ENCODE assay signal across 8 cellular contexts in the genomic region with DNA sequence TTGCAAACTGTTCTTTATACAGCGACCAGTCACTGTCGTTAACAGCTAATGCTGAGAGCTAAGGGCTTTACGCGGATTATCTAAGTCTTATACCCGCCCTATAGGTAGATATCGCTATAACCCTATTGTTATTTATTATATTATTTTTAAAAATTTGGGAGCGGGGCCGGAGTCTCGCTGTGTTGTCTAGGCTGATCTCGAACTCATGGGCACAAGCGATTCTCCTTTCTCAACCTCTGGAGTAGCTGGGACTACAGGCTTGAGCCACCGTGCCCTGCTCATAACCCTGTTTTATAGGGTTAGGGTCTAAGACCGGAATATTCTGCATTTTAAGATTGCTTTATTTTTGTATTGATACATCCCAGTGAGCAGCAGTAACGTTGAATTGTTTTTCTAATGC. TPM values are rescaled to one million over a fixed set of nuclear protein-coding genes. Genes with fewer than 3 reads are reported as not detected.
DNase-seq lines count a peak whose midpoint lies in the region; ATAC-seq, FAIRE-seq and TF ChIP-seq lines count a peak whose summit lies in the region.

No MANE protein-coding gene starts in this region.

- no peaks in the 10 kb centered on the region for H3K9me2 ChIP-seq in hepatocyte (replicated peaks; ENCODE audit: insufficient read depth)

- no peaks in the 10 kb centered on the region for H4K20me1 ChIP-seq in H9 (ENCODE audit: control insufficient read depth, insufficient read depth, insufficient read length)
- no peaks in the 10 kb centered on the region for H4K20me1 ChIP-seq in hepatocyte (ENCODE audit: insufficient read depth, poor library complexity, severe bottlenecking)

- no peak overlapping the region for H2BK15ac ChIP-seq in H9 (ENCODE audit: low read depth, low read length)

- no peak for ATAC-seq in HG02973 (IDR thresholded peaks at IDR 0.05; ENCODE audit: unreplicated experiment)
- ATAC-seq in HG03521 (IDR thresholded peaks at IDR 0.05; ENCODE audit: unreplicated experiment): no peak
- ATAC-seq in HG03095 (IDR thresholded peaks at IDR 0.05; ENCODE audit: unreplicated experiment): no peak
- no peak for ATAC-seq in HG03108 (IDR thresholded peaks at IDR 0.05; ENCODE audit: unreplicated experiment)

- H4K8ac ChIP-seq in H9 (replicated peaks; ENCODE audit: insufficient read length, low read depth, low read length): no peak overlapping the region

- peaks cover 6% of the 10 kb centered on the region; the same call in 1 of the 2 replicates for H3K79me2 ChIP-seq in H9 (ENCODE audit: insufficient read depth, low read length)
- H3K79me2 ChIP-seq in hepatocyte: peaks cover 67% of the 10 kb centered on the region

- no peaks in the 10 kb centered on the region for H3K27me3 ChIP-seq in H9 (ENCODE audit: insufficient read depth, low read length)
- H3K27me3 ChIP-seq in hepatocyte: no peaks in the 10 kb centered on the region
- H3K27me3 ChIP-seq in small intestine (ENCODE audit: control insufficient read depth in 2 of 2, insufficient read depth in 2 of 2, low read length in 2 of 2): no peaks in the 10 kb centered on the region

- H3K18ac ChIP-seq in H9 (ENCODE audit: insufficient read length, low read depth, low read length): no peak overlapping the region

- H3K4ac ChIP-seq in H9 (ENCODE audit: low read depth, low read length): no peak overlapping the region

- WGBS in H9 (ENCODE audit: extremely low coverage, insufficient read length, low lambda C conversion rate): no CpG with 5 or more reads among the region's 14 CpGs
- WGBS in hepatocyte (ENCODE audit: low lambda C conversion rate, missing lambda C conversion rate): 27% methylated on average over 14 of the region's 14 CpGs
- 4 to 14% (median 8%) methylated on average over 14 of the region's 14 CpGs for WGBS in small intestine, 3 donors

- H2BK12ac ChIP-seq in H9 (ENCODE audit: insufficient read length, low read depth, low read length): no peak overlapping the region

- no peak overlapping the region for H3K56ac ChIP-seq in H9 (ENCODE audit: insufficient read length, low read depth, low read length)

- peaks cover 21 to 42% (median 39%) of the 10 kb centered on the region in 3 experiments for H3K36me3 Mint-ChIP-seq in H9 (ENCODE audit: insufficient read depth in 1 of 3, low read depth in 3 of 3)

- H3K9me3 Mint-ChIP-seq in H9: peaks cover 16 to 22% of the 10 kb centered on the region in 2 experiments

- H3K23ac ChIP-seq in H9 (ENCODE audit: insufficient read length, low read depth, low read length): no peak overlapping the region

- no peaks in the 10 kb centered on the region for H3K9me3 ChIP-seq in H9 (ENCODE audit: control insufficient read depth, low read depth, low read length)
- peaks cover 11% of the 10 kb centered on the region for H3K9me3 ChIP-seq in hepatocyte (ENCODE audit: low read depth)
- no peaks in the 10 kb centered on the region for H3K9me3 ChIP-seq in small intestine (ENCODE audit: control insufficient read depth, low read depth)

- H2AFZ ChIP-seq in H9 (ENCODE audit: low read length) (no peak overlapping the region), hepatocyte (peak overlapping the region; percentile 86)

- peak overlapping the region; percentile 97 to 99 for H3K4me3 Mint-ChIP-seq in H9

- no peak for DNase-seq in H9
- no peak for DNase-seq in hepatocyte (ENCODE audit: low spot score)
- DNase-seq in small intestine: no peak

- H3K9ac ChIP-seq in H9 (ENCODE audit: extremely low read depth, insufficient read length, low read length): peak overlapping the region; percentile 98

- H4K5ac ChIP-seq in H9 (ENCODE audit: insufficient read length, low read depth, low read length): no peak overlapping the region

- FAIRE-seq in small intestine (lab: Jason Lieb, UNC): no peak

- no peak overlapping the region for H2BK5ac ChIP-seq in H9 (ENCODE audit: insufficient read length, low read length)

- peaks cover 3% of the 10 kb centered on the region for H3K79me1 ChIP-seq in H9 (ENCODE audit: insufficient read depth, low read depth, low read length, poor library complexity, severe bottlenecking)

- no peaks in the 10 kb centered on the region for H3K36me3 ChIP-seq in hepatocyte (replicated peaks; ENCODE audit: insufficient read depth, low read depth)
- H3K36me3 ChIP-seq in small intestine (ENCODE audit: control insufficient read depth in 2 of 2, insufficient read depth in 2 of 2, low read length in 2 of 2): no peaks in the 10 kb centered on the region

- H2AK5ac ChIP-seq in H9 (ENCODE audit: insufficient read length, low read length): no peak overlapping the region

- TF ChIP-seq CTCF in H9 (conservative IDR thresholded peaks at IDR 0.05): no peak
- no peak for TF ChIP-seq CTCF in WI38 (IDR thresholded peaks at IDR 0.05; ENCODE audit: low read depth, low read length)
- TF ChIP-seq CTCF in hepatocyte (IDR thresholded peaks at IDR 0.05; ENCODE audit: poor library complexity): no peak

- no peaks in the 10 kb centered on the region for H3K4me1 ChIP-seq in H9 (ENCODE audit: insufficient read depth, low read length)
- H3K4me1 ChIP-seq in hepatocyte (ENCODE audit: insufficient read depth): peaks cover 9% of the 10 kb centered on the region
- H3K4me1 ChIP-seq in small intestine (ENCODE audit: control insufficient read depth in 2 of 2, insufficient read depth in 1 of 2, low read depth in 1 of 2, low read length in 1 of 2): peaks cover 6 to 12% of the 10 kb centered on the region in 2 donors

- H3K23me2 ChIP-seq in H9 (ENCODE audit: insufficient read length, low read depth, low read length, poor library complexity, severe bottlenecking): peaks cover 13% of the 10 kb centered on the region

- H3T11ph ChIP-seq in H9 (ENCODE audit: low read length): no peak overlapping the region

- peaks cover 20% of the 10 kb centered on the region for H3K27me3 Mint-ChIP-seq in H9 (ENCODE audit: low read depth)

- peaks cover 12 to 16% of the 10 kb centered on the region in 2 experiments for H3K4me1 Mint-ChIP-seq in H9

- H3K4me2 ChIP-seq in H9 (ENCODE audit: insufficient read depth, insufficient read length, low read length): peak overlapping the region; percentile 77
- H3K4me2 ChIP-seq in hepatocyte: peak overlapping the region; percentile 97

- no peak overlapping the region for H2BK120ac ChIP-seq in H9 (ENCODE audit: low read depth, low read length, poor library complexity, severe bottlenecking)

- no peak overlapping the region for H4K91ac ChIP-seq in H9 (ENCODE audit: insufficient read length, low read depth, low read length)

- no peak overlapping the region for H2BK20ac ChIP-seq in H9 (ENCODE audit: low read depth, low read length, poor library complexity, severe bottlenecking)

- H3K27ac Mint-ChIP-seq in H9: peak overlapping the region; percentile 98 to 99 (median 99); a peak in 6 of 7 replicates

- peak overlapping the region; percentile 87; the same call in 1 of the 2 replicates for H3K14ac ChIP-seq in H9 (ENCODE audit: insufficient read depth, low read length)

- H3K4me3 ChIP-seq in WI38 (ENCODE audit: low read depth, low read length): peak overlapping the region; percentile 95
- H3K4me3 ChIP-seq in hepatocyte: peak overlapping the region; percentile 80
- H3K4me3 ChIP-seq in small intestine (ENCODE audit: low read depth in 1 of 2, low read length in 2 of 2): peak overlapping the region; percentile 74 to 88

- no peak overlapping the region for H3K27ac ChIP-seq in H9 (ENCODE audit: insufficient read length, low read depth, low read length)
- peak overlapping the region; percentile 98 for H3K27ac ChIP-seq in hepatocyte
- peak overlapping the region; percentile 77 to 96 for H3K27ac ChIP-seq in small intestine (ENCODE audit: low read depth in 1 of 2, low read length in 1 of 2)

RNA-seq across cellular contexts. Expression of a gene that starts 24.7 kb away (rescaled TPM):
- total RNA-seq in H9 (2021): 53.3 and 55.8 TPM in 2 replicates
- 61.7 and 69.1 TPM in 2 replicates for total RNA-seq in hepatocyte
- 64.2 and 74.7 TPM in 2 replicates for polyA plus RNA-seq in hepatocyte
- polyA plus RNA-seq in small intestine: 10 to 100 TPM; 18.3 to 33.2 (median 28.8) TPM

RNA-seq across cellular contexts. Expression of a gene that starts 46.0 kb away (rescaled TPM):
- 86.8 and 87.3 TPM in 2 replicates for total RNA-seq in H9 (2021)
- 5.5 and 8.5 TPM in 2 replicates for total RNA-seq in hepatocyte
- 18.2 and 21.0 TPM in 2 replicates for polyA plus RNA-seq in hepatocyte
- polyA plus RNA-seq in small intestine: 1 to 10 TPM in 1 of 3 donors, under 1 TPM in 1, not detected in 1; 0.67 to 2.2 TPM

RNA-seq across cellular contexts. Expression of a gene that starts 50.1 kb away (rescaled TPM):
- total RNA-seq in H9 (2021) (164 and 176 TPM in 2 replicates), hepatocyte (50.0 and 87.2 TPM in 2 replicates)
- polyA plus RNA-seq in hepatocyte (69.3 and 70.0 TPM in 2 replicates), small intestine (10 to 100 TPM in 1 of 3 donors, 1 to 10 TPM in 1, under 1 TPM in 1; 0.89 to 42.0 (median 2.7) TPM)

RNA-seq across cellular contexts. Expression of a gene that starts 54.6 kb away (rescaled TPM):
- 4.7 TPM in 2 replicates for total RNA-seq in H9 (2021)
- 4.2 and 4.5 TPM in 2 replicates for total RNA-seq in hepatocyte
- polyA plus RNA-seq in hepatocyte: 3.4 and 4.8 TPM in 2 replicates
- 1 to 10 TPM; 3.4 to 5.1 (median 4.3) TPM for polyA plus RNA-seq in small intestine
